In the genomic region with DNA sequence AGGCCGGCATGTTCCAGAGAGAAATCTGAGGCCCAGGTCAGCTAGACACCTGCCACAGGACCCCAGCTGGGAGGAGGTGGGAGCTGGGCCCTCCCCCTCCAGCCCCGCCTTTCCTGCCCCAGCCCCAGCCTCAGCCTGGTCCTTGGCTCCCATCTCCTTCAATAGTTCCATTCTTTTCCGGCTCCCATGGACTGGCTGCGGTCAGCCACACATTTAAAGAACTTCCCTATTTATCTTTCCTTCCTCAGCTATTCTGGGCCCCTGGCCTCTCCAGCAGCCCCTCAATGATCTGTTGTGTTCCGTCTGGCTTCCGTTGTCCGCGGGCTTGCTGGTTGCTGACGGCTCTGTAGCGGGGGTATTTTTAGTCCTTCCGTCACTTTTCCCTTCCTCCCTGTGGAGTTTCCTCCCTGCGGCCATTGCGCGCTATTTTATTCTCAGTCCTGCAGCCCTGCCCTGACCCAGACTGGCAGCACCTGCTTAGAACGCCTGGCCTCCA, we compare ENCODE assay signal across 13 cellular contexts.
DNase-seq lines count a peak whose midpoint lies in the region; ATAC-seq, FAIRE-seq and TF ChIP-seq lines count a peak whose summit lies in the region.
"Had no signal": no experiment of that assay in that cellular context is flagged by ENCODE, and none has a peak within 500 bp of the region (broad histone marks: within the 10 kb centered on the region; RNA-seq: fewer than 3 reads in every experiment).

No MANE protein-coding gene starts in this region.

- H3K27me3 ChIP-seq in endothelial cell of umbilical vein (ENCODE audit: control insufficient read depth in 2 of 2, insufficient read depth in 2 of 2, low read length in 2 of 2) = no peaks in the 10 kb centered on the region
- H3K27me3 ChIP-seq: foreskin keratinocyte had no signal

- peak overlapping the region; percentile 12 for H3K4me2 ChIP-seq in endothelial cell of umbilical vein (ENCODE audit: insufficient read depth, low read length)

- no peak overlapping the region for H2AFZ ChIP-seq in endothelial cell of umbilical vein (ENCODE audit: low read depth, low read length)

- H3K9me3 Mint-ChIP-seq in natural killer cell treated with Interleukin-12 subunit alpha and Interleukin-12 subunit beta and Interleukin-15 and Interleukin-18, amount 100 ng/mL, for 72 hours = no peaks in the 10 kb centered on the region
- no peaks in the 10 kb centered on the region for H3K9me3 Mint-ChIP-seq in natural killer cell
- H3K9me3 Mint-ChIP-seq in activated naive CD4-positive, alpha-beta T cell treated with anti-CD3 and anti-CD28 coated beads, Interleukin-2, amount 10 ng/mL, durations not matched to agents 7 days and 5 days = no peaks in the 10 kb centered on the region

- H3K27ac Mint-ChIP-seq in natural killer cell treated with Interleukin-12 subunit alpha and Interleukin-12 subunit beta and Interleukin-15 and Interleukin-18, amount 100 ng/mL, for 72 hours = no peak overlapping the region
- no peak overlapping the region for H3K27ac Mint-ChIP-seq in natural killer cell
- no peak overlapping the region for H3K27ac Mint-ChIP-seq in activated naive CD4-positive, alpha-beta T cell treated with anti-CD3 and anti-CD28 coated beads, Interleukin-2, amount 10 ng/mL, durations not matched to agents 7 days and 5 days

- peak; percentile 15 for DNase-seq in natural killer cell treated with Interleukin-12 subunit alpha and Interleukin-12 subunit beta and Interleukin-15 and Interleukin-18, amount 100 ng/mL, for 72 hours (ENCODE audit: low spot score)
- DNase-seq in natural killer cell = no peak
- peak; percentile 63 for DNase-seq in endothelial cell of umbilical vein (ENCODE audit: low read depth, low spot score)
- peak; percentile 89 for DNase-seq in mesenteric fat pad (ENCODE audit: low spot score)
- no peak for DNase-seq in COLO668 (lab: John Stamatoyannopoulos, UW; ENCODE audit: unreplicated experiment)
- no peak for DNase-seq in NCI-H2171 treated with DMSO at 0.1 percent for 48 hours (lab: John Stamatoyannopoulos, UW)
- no peak for DNase-seq in HCEC 1CT
- no peak for DNase-seq in activated naive CD4-positive, alpha-beta T cell treated with anti-CD3 and anti-CD28 coated beads, Interleukin-2, amount 10 ng/mL, durations not matched to agents 7 days and 5 days
- DNase-seq: activated naive CD4-positive, alpha-beta T cell; AML-193; foreskin keratinocyte; NCI-H2107 had no signal

- H3K9me1 ChIP-seq in endothelial cell of umbilical vein (replicated peaks; ENCODE audit: control insufficient read depth, extremely low read depth, insufficient read depth, low read length) = no peaks in the 10 kb centered on the region

- peak; percentile 86 for FAIRE-seq in endothelial cell of umbilical vein (lab: Jason Lieb, UNC)
- FAIRE-seq: H1 had no signal

- CTCF ChIA-PET in endothelial cell of umbilical vein (lab: Charles Lee) = interaction anchor here (1.2 to 2.4 kb wide), 5 partner anchors 10 to 267 kb away, joined by 4 to 22 read pairs (median 5); no protein-coding TSS in a partner anchor
- CTCF ChIA-PET in activated naive CD4-positive, alpha-beta T cell treated with anti-CD3 and anti-CD28 coated beads, Interleukin-2, amount 10 ng/mL, durations not matched to agents 7 days and 5 days (lab: Charles Lee) = no interaction called here

- POLR2A ChIA-PET in endothelial cell of umbilical vein (lab: Charles Lee) = no interaction called here

- no peaks in the 10 kb centered on the region for H3K27me3 Mint-ChIP-seq in natural killer cell treated with Interleukin-12 subunit alpha and Interleukin-12 subunit beta and Interleukin-15 and Interleukin-18, amount 100 ng/mL, for 72 hours
- H3K27me3 Mint-ChIP-seq in natural killer cell (ENCODE audit: low read depth in 2 of 2) = no peaks in the 10 kb centered on the region
- no peaks in the 10 kb centered on the region for H3K27me3 Mint-ChIP-seq in activated naive CD4-positive, alpha-beta T cell treated with anti-CD3 and anti-CD28 coated beads, Interleukin-2, amount 10 ng/mL, durations not matched to agents 7 days and 5 days

- TF ChIP-seq CTCF in natural killer cell (IDR thresholded peaks at IDR 0.05) (no peak), endothelial cell of umbilical vein (IDR thresholded peaks at IDR 0.05; ENCODE audit: extremely low read depth in 1 of 2, insufficient read depth in 1 of 2, low read depth in 1 of 2, low read length in 2 of 2) (no peak)

- no peaks in the 10 kb centered on the region for H3K4me1 Mint-ChIP-seq in natural killer cell treated with Interleukin-12 subunit alpha and Interleukin-12 subunit beta and Interleukin-15 and Interleukin-18, amount 100 ng/mL, for 72 hours (ENCODE audit: low read depth in 2 of 2)
- no peaks in the 10 kb centered on the region for H3K4me1 Mint-ChIP-seq in natural killer cell
- no peaks in the 10 kb centered on the region for H3K4me1 Mint-ChIP-seq in activated naive CD4-positive, alpha-beta T cell treated with anti-CD3 and anti-CD28 coated beads, Interleukin-2, amount 10 ng/mL, durations not matched to agents 7 days and 5 days

- H3K4me3 ChIP-seq in endothelial cell of umbilical vein (replicated peaks in 1 of 3; ENCODE audit: insufficient read depth in 1 of 3, low read depth in 1 of 3, low read length in 3 of 3) = no peak overlapping the region

- no peak for TF ChIP-seq POLR2A in endothelial cell of umbilical vein (IDR thresholded peaks at IDR 0.05; ENCODE audit: low read depth, low read length)

- peaks cover 17 to 51% of the 10 kb centered on the region in 2 experiments for H3K36me3 ChIP-seq in endothelial cell of umbilical vein (ENCODE audit: control insufficient read depth in 2 of 2, extremely low read depth in 1 of 2, insufficient read depth in 2 of 2, low read length in 2 of 2)

- no peak overlapping the region for H3K4me3 Mint-ChIP-seq in natural killer cell treated with Interleukin-12 subunit alpha and Interleukin-12 subunit beta and Interleukin-15 and Interleukin-18, amount 100 ng/mL, for 72 hours
- no peak overlapping the region for H3K4me3 Mint-ChIP-seq in natural killer cell
- H3K4me3 Mint-ChIP-seq in activated naive CD4-positive, alpha-beta T cell treated with anti-CD3 and anti-CD28 coated beads, Interleukin-2, amount 10 ng/mL, durations not matched to agents 7 days and 5 days = no peak overlapping the region

- H3K4me1 ChIP-seq in endothelial cell of umbilical vein (ENCODE audit: control insufficient read depth, extremely low read depth, insufficient read depth, low read length) = peaks cover 24% of the 10 kb centered on the region
- H3K4me1 ChIP-seq: foreskin keratinocyte had no signal

- dilution Hi-C loops in endothelial cell of umbilical vein (cut with MboI; ENCODE audit: extremely low pct_ligation_motif_present, low sequenced_read_pairs) = no loop called here

- ATAC-seq in natural killer cell treated with Interleukin-12 subunit alpha and Interleukin-12 subunit beta and Interleukin-15 and Interleukin-18, amount 100 ng/mL, for 72 hours = no peak
- ATAC-seq in natural killer cell = no peak
- ATAC-seq: foreskin keratinocyte had no signal

- no peaks in the 10 kb centered on the region for H3K36me3 Mint-ChIP-seq in natural killer cell treated with Interleukin-12 subunit alpha and Interleukin-12 subunit beta and Interleukin-15 and Interleukin-18, amount 100 ng/mL, for 72 hours
- no peaks in the 10 kb centered on the region for H3K36me3 Mint-ChIP-seq in natural killer cell
- H3K36me3 Mint-ChIP-seq in activated naive CD4-positive, alpha-beta T cell treated with anti-CD3 and anti-CD28 coated beads, Interleukin-2, amount 10 ng/mL, durations not matched to agents 7 days and 5 days = no peaks in the 10 kb centered on the region

- peak overlapping the region; percentile 75 for H3K27ac ChIP-seq in endothelial cell of umbilical vein (ENCODE audit: insufficient read depth, low read depth, low read length)
- H3K27ac ChIP-seq: foreskin keratinocyte had no signal

- no peaks in the 10 kb centered on the region for H3K9me3 ChIP-seq in endothelial cell of umbilical vein (replicated peaks; ENCODE audit: control insufficient read depth, insufficient read depth, low read length)

- no peaks in the 10 kb centered on the region for H3K79me2 ChIP-seq in endothelial cell of umbilical vein (ENCODE audit: control insufficient read depth, insufficient read depth, low read length)

- intact Hi-C loops in natural killer cell (cut with micrococcal nuclease) = no loop called here
- intact Hi-C loops in endothelial cell of umbilical vein (cut with micrococcal nuclease) = loop anchor here (1.0 to 5.0 kb wide), 3 partner anchors 10 to 322 kb away; no protein-coding TSS in a partner anchor

- H4K20me1 ChIP-seq in endothelial cell of umbilical vein (replicated peaks; ENCODE audit: control insufficient read depth, extremely low read depth, insufficient read depth, low read length) = no peaks in the 10 kb centered on the region

- H3K9ac ChIP-seq in endothelial cell of umbilical vein (replicated peaks; ENCODE audit: extremely low read depth, insufficient read depth, low read length) = peak overlapping the region; percentile 26

- BruUV-seq in endothelial cell of umbilical vein (replicated peaks; lab: Mats Ljungman, UMichigan) = no TSS peak

TF ChIP-seq in endothelial cell of umbilical vein, 7 proteins besides CTCF, POLR2A, EP300 and RAD21:
- TF ChIP-seq POLR2AphosphoS5 (IDR thresholded peaks at IDR 0.05; ENCODE audit: insufficient read depth, low read depth, low read length) (peak; percentile 23), JUN (IDR thresholded peaks at IDR 0.05; ENCODE audit: borderline replicate concordance, insufficient read depth, insufficient read length, low read depth) (peak; percentile 49), MYC (IDR thresholded peaks at IDR 0.05; ENCODE audit: low read depth, low read length) (no peak), FOS (IDR thresholded peaks at IDR 0.05; ENCODE audit: borderline replicate concordance, insufficient read depth, low read length) (no peak), EZH2 (IDR thresholded peaks at IDR 0.05; ENCODE audit: borderline replicate concordance, low read depth, low read length, severe bottlenecking) (no peak), GATA2 (IDR thresholded peaks at IDR 0.05; ENCODE audit: insufficient read depth, insufficient read length, low read depth, low read length) (no peak)
- TF ChIP-seq, protein P1, sequence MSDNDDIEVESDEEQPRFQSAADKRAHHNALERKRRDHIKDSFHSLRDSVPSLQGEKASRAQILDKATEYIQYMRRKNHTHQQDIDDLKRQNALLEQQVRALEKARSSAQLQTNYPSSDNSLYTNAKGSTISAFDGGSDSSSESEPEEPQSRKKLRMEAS (IDR thresholded peaks at IDR 0.05; ENCODE audit: insufficient read depth, insufficient read length) = no peak

Comparison
In these comparisons a context has a peak if more than half of its experiments do, and no peak if none do; other contexts are left out.
1. DNase-seq: peak in natural killer cell treated with Interleukin-12 subunit alpha and Interleukin-12 subunit beta and Interleukin-15 and Interleukin-18, amount 100 ng/mL, for 72 hours (single experiment), endothelial cell of umbilical vein (single experiment) and mesenteric fat pad (single experiment); none in natural killer cell (single experiment), COLO668 (single experiment), NCI-H2171 treated with DMSO at 0.1 percent for 48 hours (single experiment), HCEC 1CT (single experiment) and activated naive CD4-positive, alpha-beta T cell treated with anti-CD3 and anti-CD28 coated beads, Interleukin-2, amount 10 ng/mL, durations not matched to agents 7 days and 5 days (single experiment).